ENCODE assay signal across 9 cellular contexts in the genomic region with DNA sequence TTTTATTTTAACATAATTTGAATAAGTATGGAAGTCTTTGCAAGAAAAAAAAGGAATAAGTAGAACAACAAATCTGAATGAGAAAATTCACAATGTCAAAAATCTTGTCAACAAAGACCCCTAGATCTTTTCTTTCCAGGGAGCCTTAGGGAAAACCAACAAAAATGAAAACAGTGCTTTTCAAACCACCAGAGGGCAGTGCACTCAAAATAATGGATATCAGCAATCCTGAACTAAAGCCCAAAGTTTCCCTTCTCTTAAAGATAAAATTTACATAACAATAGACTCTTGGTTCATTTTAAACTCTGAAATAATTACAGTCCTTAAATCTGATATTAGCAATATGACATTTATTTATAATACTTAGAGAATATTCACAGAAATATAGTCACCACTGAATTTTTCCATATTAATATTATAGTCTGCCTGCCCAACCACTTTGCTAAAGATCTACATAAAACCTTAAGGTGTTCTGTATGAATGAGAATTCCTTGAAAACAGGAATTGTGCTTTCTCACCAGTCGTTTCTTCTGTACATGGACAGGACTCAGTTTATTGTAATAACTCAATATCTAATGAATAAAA.
DNase-seq lines count a peak whose midpoint lies in the region; ATAC-seq, FAIRE-seq and TF ChIP-seq lines count a peak whose summit lies in the region.
"Had no signal": no experiment of that assay in that cellular context is flagged by ENCODE, and none has a peak within 500 bp of the region (broad histone marks: within the 10 kb centered on the region; RNA-seq: fewer than 3 reads in every experiment).

No MANE protein-coding gene starts in this region.

- H3K27me3 Mint-ChIP-seq in WTC11 (ENCODE audit: low read depth) (no peaks in the 10 kb centered on the region), T-helper 17 cell (no peaks in the 10 kb centered on the region)

- H3K4me1 ChIP-seq in tibial nerve, result peaks cover 0 to 3% (median 0%) of the 10 kb centered on the region in 4 donors

- no peaks in the 10 kb centered on the region for H3K36me3 ChIP-seq in tibial nerve

- no peak for TF ChIP-seq EP300 in tibial nerve (IDR thresholded peaks at IDR 0.05)

- H3K27ac Mint-ChIP-seq in WTC11 (no peak overlapping the region), T-helper 17 cell (no peak overlapping the region)

- peaks cover 14% of the 10 kb centered on the region for H3K9me3 Mint-ChIP-seq in WTC11

- H3K27ac ChIP-seq in tibial nerve, result no peak overlapping the region
- H3K27ac ChIP-seq: epithelial cell of prostate had no signal

- TF ChIP-seq CTCF in AG09319 (IDR thresholded peaks at IDR 0.05; ENCODE audit: low read depth, low read length) (peak; percentile 60), WTC11 (IDR thresholded peaks at IDR 0.05) (peak; percentile 56; the same call in 1 of the 2 replicates), tibial nerve (IDR thresholded peaks at IDR 0.05) (peak; percentile 49 to 82 (median 68))

- H3K4me1 Mint-ChIP-seq in WTC11 (peaks cover 23% of the 10 kb centered on the region), T-helper 17 cell (no peaks in the 10 kb centered on the region)

- peaks cover 7% of the 10 kb centered on the region for H3K36me3 Mint-ChIP-seq in WTC11
- H3K36me3 Mint-ChIP-seq in T-helper 17 cell (ENCODE audit: low read depth), result no peaks in the 10 kb centered on the region

- no peak overlapping the region for H3K4me3 Mint-ChIP-seq in WTC11
- no peak overlapping the region for H3K4me3 Mint-ChIP-seq in T-helper 17 cell

- no peaks in the 10 kb centered on the region for H3K27me3 ChIP-seq in tibial nerve

- WGBS in tibial nerve, 2 donors, result 14 to 16% methylated on average over 1 of the region's 1 CpG

- H3K4me3 ChIP-seq in tibial nerve, result no peak overlapping the region

- no peak for TF ChIP-seq POLR2A in tibial nerve (IDR thresholded peaks at IDR 0.05)

- DNase-seq in AG09319 (ENCODE audit: extremely low read depth, low read depth) (no peak), GM19239 (ENCODE audit: insufficient read length, low spot score) (no peak), NCI-H146 treated with DMSO at 0.1 percent for 48 hours (lab: John Stamatoyannopoulos, UW; ENCODE audit: unreplicated experiment) (peak; percentile 47), WTC11 (ENCODE audit: low spot score) (no peak), iPS DF 4.7 (ENCODE audit: extremely low read depth, low spot score) (peak; percentile 25), tibial nerve (ENCODE audit: low spot score in 2 of 2) (peak in 1 of 2 donors; percentile 65), T-helper 17 cell (no peak)

- ATAC-seq in WTC11, result peak; percentile 50; the same call in 1 of the 2 replicates
- ATAC-seq in GM21737 (IDR thresholded peaks at IDR 0.05; ENCODE audit: unreplicated experiment), result no peak
- no peak for ATAC-seq in T-helper 17 cell

- POLR2A ChIA-PET in WTC11 (lab: Charles Lee), result no interaction called here

- peak; percentile 55 for FAIRE-seq in GM19239 (lab: Jason Lieb, UNC)

- CTCF ChIA-PET in WTC11 (lab: Charles Lee), result interaction anchor here (1.0 to 2.9 kb wide), 3 partner anchors 73 to 312 kb away, joined by 3 to 17 read pairs (median 8); no protein-coding TSS in a partner anchor

- H3K9me3 ChIP-seq in tibial nerve (no peaks in the 10 kb centered on the region), T-helper 17 cell (ENCODE audit: control insufficient read depth, low read length, poor library complexity, severe bottlenecking) (no peaks in the 10 kb centered on the region)

TF ChIP-seq in WTC11, 78 proteins besides CTCF, POLR2A, EP300 and RAD21:
- TF ChIP-seq, protein P1, sequence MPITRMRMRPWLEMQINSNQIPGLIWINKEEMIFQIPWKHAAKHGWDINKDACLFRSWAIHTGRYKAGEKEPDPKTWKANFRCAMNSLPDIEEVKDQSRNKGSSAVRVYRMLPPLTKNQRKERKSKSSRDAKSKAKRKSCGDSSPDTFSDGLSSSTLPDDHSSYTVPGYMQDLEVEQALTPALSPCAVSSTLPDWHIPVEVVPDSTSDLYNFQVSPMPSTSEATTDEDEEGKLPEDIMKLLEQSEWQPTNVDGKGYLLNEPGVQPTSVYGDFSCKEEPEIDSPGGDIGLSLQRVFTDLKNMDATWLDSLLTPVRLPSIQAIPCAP (CRISPR knock-in tag; IDR thresholded peaks at IDR 0.05), result no peak
- no peak for TF ChIP-seq NFATC4 (CRISPR knock-in tag; IDR thresholded peaks at IDR 0.05)
- TF ChIP-seq JUN (CRISPR knock-in tag; IDR thresholded peaks at IDR 0.05), result no peak
- TF ChIP-seq, protein P2, sequence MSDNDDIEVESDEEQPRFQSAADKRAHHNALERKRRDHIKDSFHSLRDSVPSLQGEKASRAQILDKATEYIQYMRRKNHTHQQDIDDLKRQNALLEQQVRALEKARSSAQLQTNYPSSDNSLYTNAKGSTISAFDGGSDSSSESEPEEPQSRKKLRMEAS (CRISPR knock-in tag; IDR thresholded peaks at IDR 0.05), result no peak
- TF ChIP-seq FOXJ3 (CRISPR knock-in tag; IDR thresholded peaks at IDR 0.05; ENCODE audit: borderline replicate concordance), result no peak
- TF ChIP-seq ZNF423 (CRISPR knock-in tag; IDR thresholded peaks at IDR 0.05), result no peak
- no peak for TF ChIP-seq ZNF396 (CRISPR knock-in tag; IDR thresholded peaks at IDR 0.05; ENCODE audit: borderline replicate concordance)
- no peak for TF ChIP-seq TEAD4 (CRISPR knock-in tag; IDR thresholded peaks at IDR 0.05)
- TF ChIP-seq GABPB1 (CRISPR knock-in tag; IDR thresholded peaks at IDR 0.05), result no peak
- TF ChIP-seq NR2C2 (CRISPR knock-in tag; IDR thresholded peaks at IDR 0.05), result no peak
- TF ChIP-seq GRHL2 (CRISPR knock-in tag; IDR thresholded peaks at IDR 0.05; ENCODE audit: insufficient replicate concordance, severe bottlenecking), result no peak
- no peak for TF ChIP-seq ZNF232 (CRISPR knock-in tag; IDR thresholded peaks at IDR 0.05)
- TF ChIP-seq ZNF121 (CRISPR knock-in tag; IDR thresholded peaks at IDR 0.05), result no peak
- TF ChIP-seq, protein P3, sequence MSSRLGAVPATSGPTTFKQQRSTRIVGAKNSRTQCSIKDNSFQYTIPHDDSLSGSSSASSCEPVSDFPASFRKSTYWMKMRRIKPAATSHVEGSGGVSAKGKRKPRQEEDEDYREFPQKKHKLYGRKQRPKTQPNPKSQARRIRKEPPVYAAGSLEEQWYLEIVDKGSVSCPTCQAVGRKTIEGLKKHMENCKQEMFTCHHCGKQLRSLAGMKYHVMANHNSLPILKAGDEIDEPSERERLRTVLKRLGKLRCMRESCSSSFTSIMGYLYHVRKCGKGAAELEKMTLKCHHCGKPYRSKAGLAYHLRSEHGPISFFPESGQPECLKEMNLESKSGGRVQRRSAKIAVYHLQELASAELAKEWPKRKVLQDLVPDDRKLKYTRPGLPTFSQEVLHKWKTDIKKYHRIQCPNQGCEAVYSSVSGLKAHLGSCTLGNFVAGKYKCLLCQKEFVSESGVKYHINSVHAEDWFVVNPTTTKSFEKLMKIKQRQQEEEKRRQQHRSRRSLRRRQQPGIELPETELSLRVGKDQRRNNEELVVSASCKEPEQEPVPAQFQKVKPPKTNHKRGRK (CRISPR knock-in tag; IDR thresholded peaks at IDR 0.05; ENCODE audit: borderline replicate concordance), result no peak
- TF ChIP-seq, protein P4, sequence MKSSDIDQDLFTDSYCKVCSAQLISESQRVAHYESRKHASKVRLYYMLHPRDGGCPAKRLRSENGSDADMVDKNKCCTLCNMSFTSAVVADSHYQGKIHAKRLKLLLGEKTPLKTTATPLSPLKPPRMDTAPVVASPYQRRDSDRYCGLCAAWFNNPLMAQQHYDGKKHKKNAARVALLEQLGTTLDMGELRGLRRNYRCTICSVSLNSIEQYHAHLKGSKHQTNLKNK (CRISPR knock-in tag; IDR thresholded peaks at IDR 0.05), result no peak
- TF ChIP-seq ZNF138 (CRISPR knock-in tag; conservative IDR thresholded peaks at IDR 0.05), result no peak
- TF ChIP-seq, protein P5, sequence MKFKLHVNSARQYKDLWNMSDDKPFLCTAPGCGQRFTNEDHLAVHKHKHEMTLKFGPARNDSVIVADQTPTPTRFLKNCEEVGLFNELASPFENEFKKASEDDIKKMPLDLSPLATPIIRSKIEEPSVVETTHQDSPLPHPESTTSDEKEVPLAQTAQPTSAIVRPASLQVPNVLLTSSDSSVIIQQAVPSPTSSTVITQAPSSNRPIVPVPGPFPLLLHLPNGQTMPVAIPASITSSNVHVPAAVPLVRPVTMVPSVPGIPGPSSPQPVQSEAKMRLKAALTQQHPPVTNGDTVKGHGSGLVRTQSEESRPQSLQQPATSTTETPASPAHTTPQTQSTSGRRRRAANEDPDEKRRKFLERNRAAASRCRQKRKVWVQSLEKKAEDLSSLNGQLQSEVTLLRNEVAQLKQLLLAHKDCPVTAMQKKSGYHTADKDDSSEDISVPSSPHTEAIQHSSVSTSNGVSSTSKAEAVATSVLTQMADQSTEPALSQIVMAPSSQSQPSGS (CRISPR knock-in tag; IDR thresholded peaks at IDR 0.05; ENCODE audit: borderline replicate concordance, low read depth), result no peak

Comparison
In these comparisons a context has a peak if more than half of its experiments do, and no peak if none do; other contexts are left out.
1. DNase-seq: peak in NCI-H146 treated with DMSO at 0.1 percent for 48 hours (single experiment) and iPS DF 4.7 (single experiment); none in AG09319 (single experiment), GM19239 (single experiment), WTC11 (single experiment) and T-helper 17 cell (0 of 3).
2. Peak in every context shown above with its lines, with median percentiles within 50 percentile points of each other: CTCF ChIP-seq.